Comparison of ENCODE assay signal across 22 cellular contexts in genomic region chr11:130054966-130055365, GRCh38.
"Had no signal": no experiment of that assay in that cellular context is flagged by ENCODE, and none has a peak within 500 bp of the region (broad histone marks: within the 10 kb centered on the region; RNA-seq: fewer than 3 reads in every experiment).

No MANE protein-coding gene starts in this region.

- H3K4me3 Mint-ChIP-seq: activated CD8-positive, alpha-beta T cell treated with anti-CD3 and anti-CD28 coated beads, Interleukin-2, amount 10 ng/mL, durations not matched to agents 7 days and 5 days; activated naive CD4-positive, alpha-beta T cell treated with anti-CD3 and anti-CD28 coated beads, Interleukin-2, amount 50 U/mL, for 24 hours; T-helper 1 cell treated with Interleukin-12 subunit alpha and Interleukin-12 subunit beta and Interleukin-4 antibody, amounts not matched to agents 30 μg/mL and 1 μg/mL, for 36 hours; WTC11 had no signal

- H3K9me3 Mint-ChIP-seq: activated naive CD4-positive, alpha-beta T cell treated with anti-CD3 and anti-CD28 coated beads, Interleukin-2, amount 50 U/mL, for 24 hours; T-helper 1 cell treated with Interleukin-12 subunit alpha and Interleukin-12 subunit beta and Interleukin-4 antibody, amounts not matched to agents 30 μg/mL and 1 μg/mL, for 36 hours had no signal

- H3K4me3 ChIP-seq: breast epithelium, PC-9 had no signal

- H3K27ac Mint-ChIP-seq: activated CD8-positive, alpha-beta T cell treated with anti-CD3 and anti-CD28 coated beads, Interleukin-2, amount 10 ng/mL, durations not matched to agents 7 days and 5 days; activated naive CD4-positive, alpha-beta T cell treated with anti-CD3 and anti-CD28 coated beads, Interleukin-2, amount 50 U/mL, for 24 hours; T-helper 1 cell treated with Interleukin-12 subunit alpha and Interleukin-12 subunit beta and Interleukin-4 antibody, amounts not matched to agents 30 μg/mL and 1 μg/mL, for 36 hours; WTC11 had no signal

- ATAC-seq: activated CD8-positive, alpha-beta T cell treated with anti-CD3 and anti-CD28 coated beads, Interleukin-2, amount 10 ng/mL, durations not matched to agents 7 days and 5 days; WTC11 had no signal

- H3K27me3 ChIP-seq: breast epithelium had no signal

- H3K4me1 Mint-ChIP-seq: activated naive CD4-positive, alpha-beta T cell treated with anti-CD3 and anti-CD28 coated beads, Interleukin-2, amount 50 U/mL, for 24 hours; WTC11 had no signal

- DNase-seq: activated CD4-positive, alpha-beta T cell treated with anti-CD3 and anti-CD28 coated beads for 48 hours; activated CD4-positive, alpha-beta T cell treated with anti-CD3 and anti-CD28 coated beads, Interleukin-2, amount 50 U/mL, for 4 hours; activated CD4-positive, CD25-positive, alpha-beta regulatory T cell treated with anti-CD3 and anti-CD28 coated beads, Interleukin-2, amount 50 U/mL, for 72 hours; activated CD8-positive, alpha-beta memory T cell treated with anti-CD3 and anti-CD28 coated beads, Interleukin-2, amount 50 U/mL, for 48 hours; activated CD8-positive, alpha-beta T cell treated with anti-CD3 and anti-CD28 coated beads, Interleukin-2, amount 10 ng/mL, durations not matched to agents 7 days and 5 days; activated naive CD4-positive, alpha-beta T cell; activated T-cell treated with anti-CD3 and anti-CD28 coated beads, Interleukin-2, amount 50 U/mL, for 1 hour; amniotic stem cell; central memory CD4-positive, alpha-beta T cell; NCI-H1105; NCI-H1436; NCI-H1694 treated with DMSO at 0.1 percent for 48 hours; NCI-H2029 treated with DMSO at 0.1 percent for 48 hours; NCI-H345; NCI-H524; PC-9; SHP77 treated with DMSO at 0.1 percent for 48 hours had no signal

- H3K36me3 ChIP-seq: breast epithelium had no signal

- H3K9ac ChIP-seq: KMS-11 had no signal

- H3K27ac ChIP-seq: breast epithelium, KMS-11, PC-9 had no signal

- H3K4me2 ChIP-seq: KMS-11, PC-9 had no signal

- H3K36me3 Mint-ChIP-seq: activated naive CD4-positive, alpha-beta T cell treated with anti-CD3 and anti-CD28 coated beads, Interleukin-2, amount 50 U/mL, for 24 hours; WTC11 had no signal

- H3K9me3 ChIP-seq: breast epithelium had no signal

- H3K4me1 ChIP-seq: breast epithelium had no signal
